Comparison of ENCODE assay signal across 8 cellular contexts in genomic region chr22:45308624-45309421, GRCh38. TPM values are rescaled to one million over a fixed set of nuclear protein-coding genes. Genes with fewer than 3 reads are reported as not detected.
DNase-seq lines count a peak whose midpoint lies in the region; ATAC-seq and TF ChIP-seq lines count a peak whose summit lies in the region.

No MANE protein-coding gene starts in this region.

- no peak for TF ChIP-seq POLR2A in breast epithelium (IDR thresholded peaks at IDR 0.05)

- H3K18ac ChIP-seq in mesenchymal stem cell (ENCODE audit: low read depth in 1 of 2, low read length in 2 of 2), result peak overlapping the region; percentile 93

- DNase-seq in CD8-positive, alpha-beta memory T cell, result peak in 1 of 5 donors; percentile 43
- no peak for DNase-seq in MM.1S
- peak in 1 of 2 donors; percentile 35 for DNase-seq in breast epithelium (ENCODE audit: low spot score in 2 of 2)
- no peak for DNase-seq in mesenchymal stem cell
- DNase-seq in upper lobe of right lung, result no peak
- no peak for DNase-seq in NCI-H2227 (lab: John Stamatoyannopoulos, UW; ENCODE audit: unreplicated experiment)
- DNase-seq in NCI-H510A (lab: John Stamatoyannopoulos, UW), result no peak

- H3K79me2 ChIP-seq in MM.1S (ENCODE audit: low read length), result peaks cover 33% of the 10 kb centered on the region

- no peaks in the 10 kb centered on the region for H3F3A ChIP-seq in MM.1S (ENCODE audit: insufficient read depth, low read length)

- no peaks in the 10 kb centered on the region for H3K36me3 ChIP-seq in CD8-positive, alpha-beta memory T cell (ENCODE audit: insufficient read depth, low read length)
- H3K36me3 ChIP-seq in MM.1S (replicated peaks; ENCODE audit: insufficient read depth, low read length) (no peaks in the 10 kb centered on the region), breast epithelium (no peaks in the 10 kb centered on the region), mesenchymal stem cell (ENCODE audit: control insufficient read depth in 1 of 2, insufficient read depth in 2 of 2, low read depth in 1 of 2, low read length in 2 of 2) (peaks cover 0 to 3% of the 10 kb centered on the region in 2 experiments), upper lobe of right lung (no peaks in the 10 kb centered on the region)

- no peak overlapping the region for H3K23ac ChIP-seq in mesenchymal stem cell (ENCODE audit: low read length in 2 of 2)

- peak overlapping the region; percentile 87 for H4K91ac ChIP-seq in mesenchymal stem cell (ENCODE audit: low read length)

- intact Hi-C loops in breast epithelium (cut with DNase I; ENCODE audit: low total_unique reads), result loop anchor here (1.0 kb wide), 1 partner anchor 40 kb away; no protein-coding TSS in a partner anchor
- intact Hi-C loops in upper lobe of right lung (cut with DNase I), result no loop called here

- H3K9me2 ChIP-seq in MM.1S (replicated peaks; ENCODE audit: insufficient read depth, low read length), result no peaks in the 10 kb centered on the region

- POLR2A ChIA-PET in CD8-positive, alpha-beta memory T cell (lab: Charles Lee), result interaction anchor here (0.8 kb wide), 1 partner anchor 12 kb away, joined by 3 read pairs; no protein-coding TSS in a partner anchor

- no peaks in the 10 kb centered on the region for H3K9me3 Mint-ChIP-seq in CD8-positive, alpha-beta memory T cell

- peaks cover 23% of the 10 kb centered on the region for H3K79me1 ChIP-seq in mesenchymal stem cell (replicated peaks; ENCODE audit: low read length, poor library complexity, severe bottlenecking)

- H3K27me3 Mint-ChIP-seq in CD8-positive, alpha-beta memory T cell, result no peaks in the 10 kb centered on the region

- H3K27me3 ChIP-seq in CD8-positive, alpha-beta memory T cell (ENCODE audit: insufficient read depth, low read length, poor library complexity, severe bottlenecking), result no peaks in the 10 kb centered on the region
- no peaks in the 10 kb centered on the region for H3K27me3 ChIP-seq in MM.1S (replicated peaks; ENCODE audit: insufficient read depth, low read length)
- no peaks in the 10 kb centered on the region for H3K27me3 ChIP-seq in breast epithelium
- no peaks in the 10 kb centered on the region for H3K27me3 ChIP-seq in mesenchymal stem cell (ENCODE audit: control insufficient read depth in 1 of 2, insufficient read depth in 1 of 2, low read length in 2 of 2)
- no peaks in the 10 kb centered on the region for H3K27me3 ChIP-seq in upper lobe of right lung

- peaks cover 30 to 41% (median 39%) of the 10 kb centered on the region in 3 donors for H3K4me1 Mint-ChIP-seq in CD8-positive, alpha-beta memory T cell

- peak overlapping the region; percentile 18 to 37 for H2BK12ac ChIP-seq in mesenchymal stem cell (ENCODE audit: low read length in 2 of 2)

- H3K36me3 Mint-ChIP-seq in CD8-positive, alpha-beta memory T cell, result peaks cover 0 to 23% (median 2%) of the 10 kb centered on the region in 3 donors

- H2BK120ac ChIP-seq in mesenchymal stem cell (ENCODE audit: low read depth, low read length), result peak overlapping the region; percentile 27

- peak overlapping the region; percentile 64 for H3K27ac ChIP-seq in CD8-positive, alpha-beta memory T cell (ENCODE audit: low read depth, low read length)
- H3K27ac ChIP-seq in MM.1S (ENCODE audit: low read length) (peak overlapping the region; percentile 55; the same call in 1 of the 2 replicates), breast epithelium (peak overlapping the region; percentile 84 to 90), mesenchymal stem cell (ENCODE audit: low read length, poor library complexity, severe bottlenecking) (peak overlapping the region; percentile 6), upper lobe of right lung (peak overlapping the region; percentile 84)

- H3K9ac ChIP-seq in MM.1S (ENCODE audit: low read length) (peak overlapping the region; percentile 71), mesenchymal stem cell (ENCODE audit: low read length) (peak overlapping the region; percentile 91)

- no peaks in the 10 kb centered on the region for H4K20me1 ChIP-seq in MM.1S (ENCODE audit: insufficient read depth, low read length)

- ATAC-seq in upper lobe of right lung (no peak), HG03439 (IDR thresholded peaks at IDR 0.05; ENCODE audit: unreplicated experiment) (no peak)

- peak overlapping the region; percentile 50 to 88 for H3K4ac ChIP-seq in mesenchymal stem cell (ENCODE audit: low read depth in 1 of 2, low read length in 2 of 2)

- TF ChIP-seq CTCF in MM.1S (IDR thresholded peaks at IDR 0.05; ENCODE audit: low read length) (no peak), breast epithelium (IDR thresholded peaks at IDR 0.05) (peak in 1 of 3 donors; percentile 18), upper lobe of right lung (IDR thresholded peaks at IDR 0.05) (no peak)

- 69% methylated on average over 27 of the region's 28 CpGs for WGBS in mesenchymal stem cell

- H3K14ac ChIP-seq in mesenchymal stem cell (ENCODE audit: low read length in 2 of 2), result peak overlapping the region in 1 of 2 experiments; percentile 94

- H3K4me2 ChIP-seq in MM.1S (ENCODE audit: low read depth, low read length) (peak overlapping the region; percentile 86), mesenchymal stem cell (ENCODE audit: low read length, poor library complexity, severe bottlenecking) (peak overlapping the region; percentile 75)

- H3K4me3 Mint-ChIP-seq in CD8-positive, alpha-beta memory T cell, result peak overlapping the region; percentile 84 to 93 (median 86)

- no peak overlapping the region for H2BK5ac ChIP-seq in mesenchymal stem cell (ENCODE audit: low read depth, low read length, poor library complexity, severe bottlenecking)

- peak overlapping the region; percentile 99 for H4K8ac ChIP-seq in mesenchymal stem cell (ENCODE audit: low read length)

- CTCF ChIA-PET in CD8-positive, alpha-beta memory T cell (lab: Charles Lee), result interaction anchor here (1.9 kb wide), 1 partner anchor 8 kb away, joined by 4 read pairs; no protein-coding TSS in a partner anchor

- H2AFZ ChIP-seq in MM.1S (ENCODE audit: low read length) (peak overlapping the region; percentile 97), mesenchymal stem cell (ENCODE audit: low read depth, low read length) (peak overlapping the region; percentile 75)

- peak overlapping the region; percentile 15 for H2BK15ac ChIP-seq in mesenchymal stem cell (ENCODE audit: low read depth, poor library complexity, severe bottlenecking)

- H3K4me1 ChIP-seq in CD8-positive, alpha-beta memory T cell (ENCODE audit: insufficient read depth, low read length), result peaks cover 31% of the 10 kb centered on the region
- H3K4me1 ChIP-seq in MM.1S (ENCODE audit: low read length) (peaks cover 10% of the 10 kb centered on the region), breast epithelium (peaks cover 4 to 8% of the 10 kb centered on the region in 2 donors), mesenchymal stem cell (ENCODE audit: control insufficient read depth, insufficient read depth, low read depth, low read length) (peaks cover 15% of the 10 kb centered on the region), upper lobe of right lung (peaks cover 16% of the 10 kb centered on the region)

- H3K4me3 ChIP-seq in CD8-positive, alpha-beta memory T cell (ENCODE audit: low read length), result peak overlapping the region; percentile 77
- H3K4me3 ChIP-seq in MM.1S (ENCODE audit: low read length) (peak overlapping the region; percentile 61), breast epithelium (peak overlapping the region; percentile 98 to 100 (median 99)), mesenchymal stem cell (ENCODE audit: insufficient read depth in 1 of 2, low read depth in 1 of 2, low read length in 2 of 2) (peak overlapping the region in 1 of 2 experiments; percentile 77), upper lobe of right lung (peak overlapping the region; percentile 97)

- peak overlapping the region; percentile 92 to 97 (median 96) for H3K27ac Mint-ChIP-seq in CD8-positive, alpha-beta memory T cell

- H2AK5ac ChIP-seq in mesenchymal stem cell (ENCODE audit: low read length, severe bottlenecking), result peak overlapping the region; percentile 67

- no peaks in the 10 kb centered on the region for H3K9me3 ChIP-seq in CD8-positive, alpha-beta memory T cell (ENCODE audit: low read length)
- H3K9me3 ChIP-seq in MM.1S (replicated peaks; ENCODE audit: insufficient read depth, low read length) (no peaks in the 10 kb centered on the region), breast epithelium (no peaks in the 10 kb centered on the region), mesenchymal stem cell (ENCODE audit: control insufficient read depth, low read length) (no peaks in the 10 kb centered on the region), upper lobe of right lung (no peaks in the 10 kb centered on the region)

RNA-seq across cellular contexts. Expression of gene FAM118A, which starts 0.9 kb away (rescaled TPM):
- 10 to 100 TPM; 28.1 to 28.4 TPM for total RNA-seq in CD8-positive, alpha-beta memory T cell
- 27.8 TPM for polyA plus RNA-seq in CD8-positive, alpha-beta memory T cell
- total RNA-seq in breast epithelium, result 100 to 1,000 TPM in 1 of 3 donors, 10 to 100 TPM in 2; 33.8 to 104 (median 55.4) TPM
- polyA plus RNA-seq in mesenchymal stem cell (2013, experiment 1 of 2), result 12.1 TPM
- 10.7 TPM for polyA plus RNA-seq in mesenchymal stem cell (2013, experiment 2 of 2)
- total RNA-seq in upper lobe of right lung, result 20.6 TPM

RNA-seq across cellular contexts. Expression of gene UPK3A, which starts 24.1 kb away (rescaled TPM):
- total RNA-seq in CD8-positive, alpha-beta memory T cell, result not detected
- not detected for polyA plus RNA-seq in CD8-positive, alpha-beta memory T cell
- total RNA-seq in breast epithelium (not detected), upper lobe of right lung (not detected)
- polyA plus RNA-seq in mesenchymal stem cell (2013, experiment 1 of 2), result not detected
- not detected for polyA plus RNA-seq in mesenchymal stem cell (2013, experiment 2 of 2)

Comparison
In these comparisons a context has a peak if more than half of its experiments do, and no peak if none do; other contexts are left out.
1. H3K27ac ChIP-seq: peak in every context shown above with its lines; median percentile 87 in breast epithelium; 84 in upper lobe of right lung; 64 in CD8-positive, alpha-beta memory T cell; 55 in MM.1S; 6 in mesenchymal stem cell.